22 cellular contexts compared by ENCODE assay signal in genomic region chr4:53003959-53004358, GRCh38.
DNase-seq lines count a peak whose midpoint lies in the region; ATAC-seq and TF ChIP-seq lines count a peak whose summit lies in the region.
"Had no signal": no experiment of that assay in that cellular context is flagged by ENCODE, and none has a peak within 500 bp of the region (broad histone marks: within the 10 kb centered on the region; RNA-seq: fewer than 3 reads in every experiment).

No MANE protein-coding gene starts in this region.

- H3K27me3 Mint-ChIP-seq in neural progenitor cell (ENCODE audit: insufficient read depth, low read depth): no peaks in the 10 kb centered on the region
- H3K27me3 Mint-ChIP-seq: B cell; CD8-positive, alpha-beta memory T cell; IgD-negative memory B cell; T-helper 17 cell had no signal

- no peaks in the 10 kb centered on the region for H3K36me3 ChIP-seq in IMR-90 (ENCODE audit: control insufficient read depth, insufficient read depth, low read length)
- H3K36me3 ChIP-seq in neural progenitor cell: no peaks in the 10 kb centered on the region
- H3K36me3 ChIP-seq: HAP-1, SJCRH30 had no signal

- H3K27ac Mint-ChIP-seq in neural progenitor cell: no peak overlapping the region
- H3K27ac Mint-ChIP-seq: B cell; CD8-positive, alpha-beta memory T cell; IgD-negative memory B cell; T-helper 17 cell had no signal

- H3K4me1 Mint-ChIP-seq in neural progenitor cell: no peaks in the 10 kb centered on the region
- H3K4me1 Mint-ChIP-seq: CD8-positive, alpha-beta memory T cell; T-helper 17 cell had no signal

- H2AK9ac ChIP-seq in IMR-90 (replicated peaks; ENCODE audit: low read depth, low read length, poor library complexity): no peak overlapping the region

- no peak overlapping the region for H2AK5ac ChIP-seq in IMR-90 (ENCODE audit: low read depth, low read length)

- no peak overlapping the region for H3K23ac ChIP-seq in IMR-90 (ENCODE audit: low read depth, low read length)

- H2BK15ac ChIP-seq in IMR-90 (ENCODE audit: low read depth, low read length): no peak overlapping the region

- TF ChIP-seq CTCF in IMR-90 (conservative IDR thresholded peaks at IDR 0.05; ENCODE audit: low read depth, low read length): no peak
- TF ChIP-seq CTCF in astrocyte of the spinal cord (IDR thresholded peaks at IDR 0.05; ENCODE audit: low read depth, low read length): no peak
- TF ChIP-seq CTCF in neural progenitor cell (IDR thresholded peaks at IDR 0.05): no peak

- no peaks in the 10 kb centered on the region for H3K79me2 ChIP-seq in neural progenitor cell (ENCODE audit: low read depth)

- POLR2A ChIA-PET in IMR-90 (lab: Charles Lee; ENCODE audit: unreplicated experiment): no interaction called here

- no peak overlapping the region for H3K27ac ChIP-seq in IMR-90 (ENCODE audit: insufficient read depth, low read length)
- no peak overlapping the region for H3K27ac ChIP-seq in neural progenitor cell
- H3K27ac ChIP-seq: 22Rv1, PC-9, SJCRH30 had no signal

- H3K56ac ChIP-seq in IMR-90 (ENCODE audit: extremely low read depth, insufficient read depth, low read length): no peak overlapping the region

- no peaks in the 10 kb centered on the region for H3F3A ChIP-seq in neural progenitor cell (ENCODE audit: low read depth)

- H2BK120ac ChIP-seq in IMR-90 (ENCODE audit: low read depth, low read length): no peak overlapping the region

- no peak overlapping the region for H4K8ac ChIP-seq in IMR-90 (ENCODE audit: low read depth in 2 of 2, low read length in 2 of 2)

- no peak overlapping the region for H3K4me3 ChIP-seq in IMR-90 (ENCODE audit: insufficient read depth, low read depth, low read length)
- H3K4me3 ChIP-seq in astrocyte of the spinal cord (ENCODE audit: low read depth, low read length): no peak overlapping the region
- no peak overlapping the region for H3K4me3 ChIP-seq in neural progenitor cell
- H3K4me3 ChIP-seq: HAP-1, PC-9, SJCRH30 had no signal

- H3K4me2 ChIP-seq in IMR-90 (ENCODE audit: low read depth, low read length) (no peak overlapping the region), neural progenitor cell (no peak overlapping the region)
- H3K4me2 ChIP-seq: PC-9 had no signal

- in situ Hi-C loops in IMR-90 (cut with MboI; ENCODE audit: low sequenced_read_pairs): loop anchor here (25.0 kb wide), 1 partner anchor 1058 kb away; the partner anchor contains the start of gene CHIC2
- in situ Hi-C loops in astrocyte of the spinal cord (cut with HindIII; ENCODE audit: low sequenced_read_pairs): no loop called here

- no TSS peak for BruUV-seq in IMR-90 (replicated peaks; lab: Mats Ljungman, UMichigan)

- H3K9me3 ChIP-seq in IMR-90 (ENCODE audit: control insufficient read depth, insufficient read depth, low read length) (no peaks in the 10 kb centered on the region), neural progenitor cell (ENCODE audit: low read depth) (no peaks in the 10 kb centered on the region)
- H3K9me3 ChIP-seq: HAP-1 had no signal

- CTCF ChIA-PET in IMR-90 (lab: Yijun Ruan, JAX): no interaction called here

- H4K5ac ChIP-seq in IMR-90 (ENCODE audit: low read depth, low read length): no peak overlapping the region

- H2BK20ac ChIP-seq in IMR-90 (ENCODE audit: low read depth, low read length): no peak overlapping the region

- no peaks in the 10 kb centered on the region for H3K27me3 ChIP-seq in IMR-90 (ENCODE audit: control insufficient read depth, insufficient read depth, low read length)
- no peaks in the 10 kb centered on the region for H3K27me3 ChIP-seq in neural progenitor cell
- H3K27me3 ChIP-seq: SJCRH30 had no signal

- H3K9me3 Mint-ChIP-seq in neural progenitor cell: peaks cover 3% of the 10 kb centered on the region
- H3K9me3 Mint-ChIP-seq: IgD-negative memory B cell had no signal

- H4K20me1 ChIP-seq in IMR-90 (ENCODE audit: insufficient read depth, low read length) (no peaks in the 10 kb centered on the region), neural progenitor cell (ENCODE audit: low read depth) (no peaks in the 10 kb centered on the region)

- no peak overlapping the region for H3K4ac ChIP-seq in IMR-90 (ENCODE audit: low read depth, low read length)

- H3K9ac ChIP-seq in IMR-90 (ENCODE audit: low read depth, low read length) (no peak overlapping the region), neural progenitor cell (no peak overlapping the region)

- H3K36me3 Mint-ChIP-seq in neural progenitor cell: no peaks in the 10 kb centered on the region

- no peak overlapping the region for H4K91ac ChIP-seq in IMR-90 (ENCODE audit: insufficient read depth, low read depth, low read length)

- H3K18ac ChIP-seq in IMR-90 (ENCODE audit: low read depth, low read length): no peak overlapping the region

- H3K4me1 ChIP-seq in IMR-90 (ENCODE audit: control insufficient read depth, insufficient read depth, low read length) (no peaks in the 10 kb centered on the region; the same call in 1 of the 2 replicates), neural progenitor cell (no peaks in the 10 kb centered on the region)

- H3K14ac ChIP-seq in IMR-90 (replicated peaks; ENCODE audit: low read depth, low read length): peak overlapping the region; percentile 35

- no peak for DNase-seq in left ventricle myocardium superior
- no peak for DNase-seq in cardiac septum (ENCODE audit: low spot score)
- peak; percentile 37 for DNase-seq in IMR-90
- DNase-seq in astrocyte of the spinal cord (ENCODE audit: low read depth, low spot score): peak; percentile 32
- no peak for DNase-seq in COLO829 (ENCODE audit: low spot score)
- no peak for DNase-seq in neural progenitor cell (ENCODE audit: low spot score)
- DNase-seq: CD8-positive, alpha-beta memory T cell; DND-41; GDM1; NCI-H1417 treated with DMSO at 0.1 percent for 48 hours; NCI-H2029 treated with DMSO at 0.1 percent for 48 hours; NCI-H2171 treated with DMSO at 0.1 percent for 48 hours; NCI-H748 treated with DMSO at 0.1 percent for 48 hours; PC-9; SJCRH30; T-helper 17 cell had no signal

- TF ChIP-seq POLR2A in IMR-90 (IDR thresholded peaks at IDR 0.05; ENCODE audit: low read depth, low read length): no peak

- ATAC-seq in left ventricle myocardium superior (peak; percentile 28), IMR-90 (ENCODE audit: low read depth) (no peak), GM21786 (IDR thresholded peaks at IDR 0.05; ENCODE audit: unreplicated experiment) (no peak), GM18858 (IDR thresholded peaks at IDR 0.05; ENCODE audit: unreplicated experiment) (no peak)
- ATAC-seq: T-helper 17 cell had no signal

- no peak overlapping the region for H3K4me3 Mint-ChIP-seq in neural progenitor cell
- H3K4me3 Mint-ChIP-seq: B cell; CD8-positive, alpha-beta memory T cell; IgD-negative memory B cell; T-helper 17 cell had no signal

- H2BK5ac ChIP-seq in IMR-90 (ENCODE audit: low read depth, low read length, poor library complexity, severe bottlenecking): no peak overlapping the region

- no peak for TF ChIP-seq RAD21 in IMR-90 (IDR thresholded peaks at IDR 0.05; ENCODE audit: low read length)

- H3K9me1 ChIP-seq in IMR-90 (ENCODE audit: insufficient read depth, low read length): peaks cover 9% of the 10 kb centered on the region; the same call in 1 of the 2 replicates

- no CpG with 5 or more reads among the region's 3 CpGs for WGBS in IMR-90 (ENCODE audit: extremely low coverage in 2 of 2, insufficient read length in 1 of 2), 2 experiments

- intact Hi-C loops in left ventricle myocardium superior (cut with micrococcal nuclease): no loop called here
- intact Hi-C loops in cardiac septum (cut with DNase I): no loop called here
- intact Hi-C loops in IMR-90 (cut with micrococcal nuclease): no loop called here

- dilution Hi-C loops in IMR-90 (cut with HindIII; ENCODE audit: low sequenced_read_pairs, unreplicated experiment): no loop called here

- H3K79me1 ChIP-seq in IMR-90 (ENCODE audit: low read depth in 1 of 2, low read length in 2 of 2): 0 out of 4 replicates have a peak, but pooled peaks cover 0 to 3% of the 10 kb centered on the region in 2 experiments

- H2AFZ ChIP-seq in IMR-90 (replicated peaks; ENCODE audit: low read length, poor library complexity) (no peak overlapping the region), neural progenitor cell (replicated peaks) (no peak overlapping the region)
- H2AFZ ChIP-seq: PC-9 had no signal

TF ChIP-seq in IMR-90, 13 proteins besides CTCF, POLR2A, EP300 and RAD21:
- TF ChIP-seq MAZ (IDR thresholded peaks at IDR 0.05; ENCODE audit: borderline replicate concordance, low read depth, low read length): no peak
- TF ChIP-seq CHD1 (IDR thresholded peaks at IDR 0.05; ENCODE audit: low read depth, low read length): no peak
- no peak for TF ChIP-seq BHLHE40 (IDR thresholded peaks at IDR 0.05; ENCODE audit: low read depth, low read length)
- no peak for TF ChIP-seq MAFK (IDR thresholded peaks at IDR 0.05; ENCODE audit: low read depth, low read length)
- no peak for TF ChIP-seq RFX5 (IDR thresholded peaks at IDR 0.05; ENCODE audit: low read depth, low read length)
- no peak for TF ChIP-seq RCOR1 (IDR thresholded peaks at IDR 0.05; ENCODE audit: insufficient replicate concordance, low read length)
- TF ChIP-seq ELK1 (IDR thresholded peaks at IDR 0.05; ENCODE audit: borderline replicate concordance, low read depth, low read length): no peak
- TF ChIP-seq CEBPB (IDR thresholded peaks at IDR 0.05; ENCODE audit: low read depth, low read length): no peak
- TF ChIP-seq SMC3 (IDR thresholded peaks at IDR 0.05; ENCODE audit: low read depth, low read length): no peak
- no peak for TF ChIP-seq NFE2L2 (IDR thresholded peaks at IDR 0.05; ENCODE audit: low read depth, low read length)
- TF ChIP-seq MXI1 (IDR thresholded peaks at IDR 0.05; ENCODE audit: borderline replicate concordance, low read depth, low read length): no peak
- TF ChIP-seq FOS (IDR thresholded peaks at IDR 0.05; ENCODE audit: low read depth, low read length): no peak
- TF ChIP-seq USF2 (IDR thresholded peaks at IDR 0.05; ENCODE audit: low read depth, low read length): no peak

Comparison
In these comparisons a context has a peak if more than half of its experiments do, and no peak if none do; other contexts are left out.
1. DNase-seq: peak in IMR-90 (single experiment) and astrocyte of the spinal cord (single experiment); none in left ventricle myocardium superior (single experiment), cardiac septum (single experiment), COLO829 (single experiment) and neural progenitor cell (single experiment).